ENCODE assay signal across 15 cellular contexts in the genomic region with DNA sequence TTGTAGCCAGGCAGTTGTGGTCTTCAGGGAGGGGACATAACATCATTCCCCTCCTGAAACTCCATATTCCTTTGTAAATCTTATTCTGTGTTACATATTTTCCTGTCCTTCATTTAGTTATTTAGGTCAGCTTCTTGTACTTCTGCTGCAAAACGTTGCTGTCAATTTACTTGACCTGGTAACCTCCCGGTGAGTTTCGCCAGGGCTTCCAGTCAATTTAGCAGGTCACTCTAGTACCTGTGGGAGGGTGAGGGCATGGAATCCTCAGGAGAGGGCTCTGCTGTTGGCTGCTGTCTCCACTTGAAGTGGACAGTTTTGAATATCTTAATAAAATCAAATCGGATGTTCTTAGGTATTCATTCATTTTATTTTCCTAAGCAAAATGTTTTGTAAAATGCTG.
"Had no signal": no experiment of that assay in that cellular context is flagged by ENCODE, and none has a peak within 500 bp of the region (broad histone marks: within the 10 kb centered on the region; RNA-seq: fewer than 3 reads in every experiment).

No MANE protein-coding gene starts in this region.

- H3K27me3 Mint-ChIP-seq: activated CD8-positive, alpha-beta memory T cell treated with anti-CD3 and anti-CD28 coated beads, Interleukin-2, amount 10 ng/mL, durations not matched to agents 7 days and 5 days; activated T-cell treated with anti-CD3 and anti-CD28 coated beads, Interleukin-2, amount 50 U/mL, for 24 hours had no signal

- H3K27ac Mint-ChIP-seq: activated CD8-positive, alpha-beta memory T cell treated with anti-CD3 and anti-CD28 coated beads, Interleukin-2, amount 10 ng/mL, durations not matched to agents 7 days and 5 days; activated naive CD4-positive, alpha-beta T cell treated with anti-CD3 and anti-CD28 coated beads, Interleukin-2, amount 50 U/mL, for 72 hours; activated T-cell treated with anti-CD3 and anti-CD28 coated beads, Interleukin-2, amount 50 U/mL, for 24 hours had no signal

- H3K4me3 Mint-ChIP-seq: activated CD8-positive, alpha-beta memory T cell treated with anti-CD3 and anti-CD28 coated beads, Interleukin-2, amount 10 ng/mL, durations not matched to agents 7 days and 5 days; activated T-cell treated with anti-CD3 and anti-CD28 coated beads, Interleukin-2, amount 50 U/mL, for 24 hours had no signal

- ATAC-seq: activated CD8-positive, alpha-beta memory T cell treated with anti-CD3 and anti-CD28 coated beads, Interleukin-2, amount 10 ng/mL, durations not matched to agents 7 days and 5 days; activated naive CD4-positive, alpha-beta T cell treated with anti-CD3 and anti-CD28 coated beads, Interleukin-2, amount 50 U/mL, for 72 hours; heart left ventricle had no signal

- H3K9me3 Mint-ChIP-seq: activated naive CD4-positive, alpha-beta T cell treated with anti-CD3 and anti-CD28 coated beads, Interleukin-2, amount 50 U/mL, for 72 hours; activated T-cell treated with anti-CD3 and anti-CD28 coated beads, Interleukin-2, amount 50 U/mL, for 24 hours had no signal

- H3K9me3 ChIP-seq: heart left ventricle, sigmoid colon, testis had no signal

- H3K27me3 ChIP-seq: heart left ventricle, sigmoid colon, testis had no signal

- H3K36me3 ChIP-seq: sigmoid colon had no signal

- H3K4me3 ChIP-seq: heart left ventricle, sigmoid colon, testis had no signal

- H3K27ac ChIP-seq: testis had no signal

- DNase-seq: activated CD4-positive, alpha-beta T cell treated with anti-CD3 and anti-CD28 coated beads for 1 hour; activated CD4-positive, alpha-beta T cell treated with anti-CD3 and anti-CD28 coated beads, Interleukin-2, amount 50 U/mL, for 48 hours; activated CD8-positive, alpha-beta memory T cell treated with anti-CD3 and anti-CD28 coated beads, Interleukin-2, amount 10 ng/mL, durations not matched to agents 7 days and 5 days; activated effector memory CD4-positive, alpha-beta T cell treated with Interleukin-2 at 50 U/mL for 16 hours; activated T-cell treated with anti-CD3 and anti-CD28 coated beads, Interleukin-2, amount 50 U/mL, for 24 hours; amygdala; foreskin melanocyte; heart left ventricle; left ventricle myocardium superior; sigmoid colon; stimulated activated CD4-positive, alpha-beta T cell treated with anti-CD3 and anti-CD28 coated beads, Interleukin-12 subunit alpha, Interleukin-12 subunit beta, amount 100 ng/mL, for 4 hours; stimulated activated naive CD4-positive, alpha-beta T cell treated with Interleukin-2 at 50 U/mL for 16 hours; T-helper 9 cell; testis had no signal
